ENCODE assay signal across 18 cellular contexts in genomic region chr9:71737455-71737854, GRCh38. TPM values are rescaled to one million over a fixed set of nuclear protein-coding genes. Genes with fewer than 3 reads are reported as not detected.
DNase-seq lines count a peak whose midpoint lies in the region; ATAC-seq, FAIRE-seq and TF ChIP-seq lines count a peak whose summit lies in the region.
"Had no signal": no experiment of that assay in that cellular context is flagged by ENCODE, and none has a peak within 500 bp of the region (broad histone marks: within the 10 kb centered on the region; RNA-seq: fewer than 3 reads in every experiment).

No MANE protein-coding gene starts in this region.

- DNase-seq in natural killer cell (no peak), bronchial epithelial cell (ENCODE audit: low read depth) (peak; percentile 69), left lobe of liver (ENCODE audit: low spot score) (no peak), endothelial cell (ENCODE audit: low spot score) (no peak), NCI-H146 treated with DMSO at 0.1 percent for 48 hours (lab: John Stamatoyannopoulos, UW; ENCODE audit: unreplicated experiment) (no peak), occipital lobe (lab: John Stamatoyannopoulos, UW) (no peak), NCI-H128 (lab: John Stamatoyannopoulos, UW; ENCODE audit: unreplicated experiment) (no peak)
- no peak for DNase-seq in natural killer cell treated with Interleukin-12 subunit alpha and Interleukin-12 subunit beta and Interleukin-15 and Interleukin-18, amount 100 ng/mL, for 72 hours (ENCODE audit: low spot score)
- DNase-seq: activated CD8-positive, alpha-beta memory T cell treated with anti-CD3 and anti-CD28 coated beads for 24 hours; CD4-positive, alpha-beta memory T cell; NCI-H2107; NCI-H82; stimulated activated naive CD4-positive, alpha-beta T cell; WERI-Rb-1 had no signal

- FAIRE-seq in bronchial epithelial cell (lab: Jason Lieb, UNC) = no peak

- H3K36me3 Mint-ChIP-seq in natural killer cell (peaks cover 28% of the 10 kb centered on the region), endothelial cell (ENCODE audit: low read depth, unreplicated experiment) (peaks cover 14% of the 10 kb centered on the region)
- peaks cover 29% of the 10 kb centered on the region for H3K36me3 Mint-ChIP-seq in natural killer cell treated with Interleukin-12 subunit alpha and Interleukin-12 subunit beta and Interleukin-15 and Interleukin-18, amount 100 ng/mL, for 72 hours

- ATAC-seq in natural killer cell (no peak), left lobe of liver (peak; percentile 28)
- ATAC-seq in natural killer cell treated with Interleukin-12 subunit alpha and Interleukin-12 subunit beta and Interleukin-15 and Interleukin-18, amount 100 ng/mL, for 72 hours = no peak

- H3K4me1 Mint-ChIP-seq in natural killer cell (peaks cover 23 to 31% of the 10 kb centered on the region in 2 donors), endothelial cell (ENCODE audit: unreplicated experiment) (no peaks in the 10 kb centered on the region)
- H3K4me1 Mint-ChIP-seq in natural killer cell treated with Interleukin-12 subunit alpha and Interleukin-12 subunit beta and Interleukin-15 and Interleukin-18, amount 100 ng/mL, for 72 hours (ENCODE audit: low read depth in 2 of 2) = peaks cover 7 to 12% of the 10 kb centered on the region in 2 donors

- intact Hi-C loops in natural killer cell (cut with micrococcal nuclease) = no loop called here

- H3K4me3 Mint-ChIP-seq in natural killer cell = no peak overlapping the region
- no peak overlapping the region for H3K4me3 Mint-ChIP-seq in natural killer cell treated with Interleukin-12 subunit alpha and Interleukin-12 subunit beta and Interleukin-15 and Interleukin-18, amount 100 ng/mL, for 72 hours
- H3K4me3 Mint-ChIP-seq in endothelial cell (ENCODE audit: unreplicated experiment) = no peak overlapping the region
- H3K4me3 Mint-ChIP-seq: CD4-positive, alpha-beta memory T cell; IgD-negative memory B cell; type B pancreatic cell had no signal

- no peaks in the 10 kb centered on the region for H3K9me3 Mint-ChIP-seq in natural killer cell
- H3K9me3 Mint-ChIP-seq in natural killer cell treated with Interleukin-12 subunit alpha and Interleukin-12 subunit beta and Interleukin-15 and Interleukin-18, amount 100 ng/mL, for 72 hours = no peaks in the 10 kb centered on the region
- no peaks in the 10 kb centered on the region for H3K9me3 Mint-ChIP-seq in endothelial cell (ENCODE audit: unreplicated experiment)
- H3K9me3 Mint-ChIP-seq: activated T-helper 2 cell treated with anti-CD3 and anti-CD28 coated beads, Interferon-gamma antibody, Interleukin-2, Interleukin-4, amounts not matched to agents 10 μg/mL and 5 μg/mL and 100 μg/mL, durations not matched to agents 14 hours and 24 hours and 36 hours; CD4-positive, alpha-beta memory T cell; IgD-negative memory B cell; type B pancreatic cell had no signal

- no peak overlapping the region for H3K4me3 ChIP-seq in bronchial epithelial cell (ENCODE audit: low read depth, low read length)
- H3K4me3 ChIP-seq: prostate gland had no signal

- H3K27ac Mint-ChIP-seq in natural killer cell (peak overlapping the region; percentile 27 to 36), endothelial cell (ENCODE audit: unreplicated experiment) (no peak overlapping the region)
- no peak overlapping the region for H3K27ac Mint-ChIP-seq in natural killer cell treated with Interleukin-12 subunit alpha and Interleukin-12 subunit beta and Interleukin-15 and Interleukin-18, amount 100 ng/mL, for 72 hours
- H3K27ac Mint-ChIP-seq: activated T-helper 2 cell treated with anti-CD3 and anti-CD28 coated beads, Interferon-gamma antibody, Interleukin-2, Interleukin-4, amounts not matched to agents 10 μg/mL and 5 μg/mL and 100 μg/mL, durations not matched to agents 14 hours and 24 hours and 36 hours; IgD-negative memory B cell; type B pancreatic cell had no signal

- no peaks in the 10 kb centered on the region for H3K27me3 ChIP-seq in bronchial epithelial cell (ENCODE audit: control insufficient read depth, insufficient read depth, low read length)

- H3K36me3 ChIP-seq in bronchial epithelial cell (ENCODE audit: control insufficient read depth, insufficient read depth, low read length) = peaks cover 4% of the 10 kb centered on the region
- H3K36me3 ChIP-seq: prostate gland, WERI-Rb-1 had no signal

- no peak for TF ChIP-seq CTCF in natural killer cell (IDR thresholded peaks at IDR 0.05)
- no peak for TF ChIP-seq CTCF in bronchial epithelial cell (IDR thresholded peaks at IDR 0.05; ENCODE audit: insufficient read depth, low read length, severe bottlenecking)
- no peak for TF ChIP-seq CTCF in endothelial cell (IDR thresholded peaks at IDR 0.05; ENCODE audit: unreplicated experiment)

- H3K27me3 Mint-ChIP-seq in natural killer cell (ENCODE audit: low read depth in 2 of 2) (no peaks in the 10 kb centered on the region), endothelial cell (ENCODE audit: unreplicated experiment) (no peaks in the 10 kb centered on the region)
- H3K27me3 Mint-ChIP-seq in natural killer cell treated with Interleukin-12 subunit alpha and Interleukin-12 subunit beta and Interleukin-15 and Interleukin-18, amount 100 ng/mL, for 72 hours = no peaks in the 10 kb centered on the region
- H3K27me3 Mint-ChIP-seq: CD4-positive, alpha-beta memory T cell; IgD-negative memory B cell; type B pancreatic cell had no signal

RNA-seq across cellular contexts. Expression of gene CEMIP2, which starts 30.9 kb away (rescaled TPM):
- total RNA-seq in natural killer cell = 100 to 1,000 TPM; 204 to 326 (median 230) TPM
- total RNA-seq in natural killer cell treated with Interleukin-12 subunit alpha and Interleukin-12 subunit beta and Interleukin-15 and Interleukin-18, amount 100 ng/mL, for 72 hours = 10 to 100 TPM; 39.8 to 63.7 TPM
- 37.6 and 58.8 TPM in 2 replicates for total RNA-seq in bronchial epithelial cell
- total RNA-seq in left lobe of liver = 43.3 TPM
- total RNA-seq in endothelial cell (ENCODE audit: unreplicated experiment) = 112 TPM
- 54.7 TPM for total RNA-seq in occipital lobe

Comparison
In these comparisons a context has a peak if more than half of its experiments do, and no peak if none do; other contexts are left out.
1. H3K27ac Mint-ChIP-seq: peak in natural killer cell (2 of 2); none in natural killer cell treated with Interleukin-12 subunit alpha and Interleukin-12 subunit beta and Interleukin-15 and Interleukin-18, amount 100 ng/mL, for 72 hours (0 of 2) and endothelial cell (single experiment).